16 cellular contexts compared by ENCODE assay signal in the genomic region with DNA sequence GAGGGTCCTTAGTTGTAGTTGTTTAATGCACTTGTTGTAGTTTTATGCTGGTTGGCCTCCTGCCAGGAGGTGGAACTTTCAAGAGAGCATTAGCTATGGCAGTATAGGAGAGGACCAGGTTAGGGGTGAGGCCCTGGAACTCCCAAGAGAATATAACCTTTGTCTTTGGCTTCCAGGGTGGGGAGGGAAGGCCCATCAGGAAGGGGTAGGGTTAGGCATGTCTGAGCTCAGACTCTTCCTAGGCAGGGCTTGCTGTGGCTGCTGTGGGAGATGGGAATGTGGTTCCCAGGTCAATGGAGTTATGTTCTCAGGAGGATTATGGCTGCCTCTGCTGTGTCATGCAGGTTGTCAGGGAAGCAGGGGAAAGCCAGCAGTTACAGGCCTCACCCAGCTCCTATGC. TPM values are rescaled to one million over a fixed set of nuclear protein-coding genes. Genes with fewer than 3 reads are reported as not detected.
A peak's percentile ranks its signal among the peaks of the same experiment; 100 is the strongest.
DNase-seq lines count a peak whose midpoint lies in the region; ATAC-seq and TF ChIP-seq lines count a peak whose summit lies in the region.
"Had no signal": no experiment of that assay in that cellular context is flagged by ENCODE, and none has a peak within 500 bp of the region (broad histone marks: within the 10 kb centered on the region; RNA-seq: fewer than 3 reads in every experiment).

No MANE protein-coding gene starts in this region.

- TF ChIP-seq CTCF in retinal pigment epithelial cell (conservative IDR thresholded peaks at IDR 0.05; ENCODE audit: low read depth, low read length) = no peak

- no peak overlapping the region for H3K4me3 ChIP-seq in retinal pigment epithelial cell (ENCODE audit: low read length)
- H3K4me3 ChIP-seq: A549 had no signal

- DNase-seq in HT-29 (ENCODE audit: low spot score) = peak; percentile 48
- peak; percentile 28 for DNase-seq in LoVo (ENCODE audit: low spot score)
- peak; percentile 54 for DNase-seq in retinal pigment epithelial cell (ENCODE audit: low read depth)
- no peak for DNase-seq in NCI-H2029 (lab: John Stamatoyannopoulos, UW)
- DNase-seq: BE2C; CD4-positive, alpha-beta memory T cell; COR-L47; DMS153; DMS79 treated with DMSO at 0.1 percent for 48 hours; EL; GOT3; H9 had no signal

- peak; percentile 39 for ATAC-seq in esophagus mucosa
- ATAC-seq in GM18909 (IDR thresholded peaks at IDR 0.05; ENCODE audit: poor library complexity, unreplicated experiment) = no peak
- no peak for ATAC-seq in HG02678 (IDR thresholded peaks at IDR 0.05; ENCODE audit: unreplicated experiment)
- ATAC-seq: A549 had no signal

RNA-seq across cellular contexts. Expression of gene GABRR1, which starts 20.0 kb away (rescaled TPM):
- total RNA-seq in HT-29 (2014; rRNA removed; shearing (Covaris generic)) = not detected in 2 replicates
- 0.24 TPM for total RNA-seq in esophagus mucosa
- total RNA-seq: CD4-positive, alpha-beta memory T cell had no signal
